Comparison of ENCODE assay signal across 1 cellular context in genomic region chrX:153470411-153471363, GRCh38.
TF ChIP-seq lines count a peak whose summit lies in the region.

HAUS7 (minus strand) TSS chrX:153470576; CDS start chrX:153470557, 19 bp downstream.

TF ChIP-seq in K562, 482 proteins besides CTCF, POLR2A, EP300 and RAD21 (continued from another document and continues in another):
- TF ChIP-seq, protein P1, sequence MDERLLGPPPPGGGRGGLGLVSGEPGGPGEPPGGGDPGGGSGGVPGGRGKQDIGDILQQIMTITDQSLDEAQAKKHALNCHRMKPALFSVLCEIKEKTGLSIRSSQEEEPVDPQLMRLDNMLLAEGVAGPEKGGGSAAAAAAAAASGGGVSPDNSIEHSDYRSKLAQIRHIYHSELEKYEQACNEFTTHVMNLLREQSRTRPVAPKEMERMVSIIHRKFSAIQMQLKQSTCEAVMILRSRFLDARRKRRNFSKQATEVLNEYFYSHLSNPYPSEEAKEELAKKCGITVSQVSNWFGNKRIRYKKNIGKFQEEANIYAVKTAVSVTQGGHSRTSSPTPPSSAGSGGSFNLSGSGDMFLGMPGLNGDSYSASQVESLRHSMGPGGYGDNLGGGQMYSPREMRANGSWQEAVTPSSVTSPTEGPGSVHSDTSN (CRISPR knock-in tag; IDR thresholded peaks at IDR 0.05; ENCODE audit: low read depth), result peak; percentile 74
- TF ChIP-seq, protein P1 (tag; conservative IDR thresholded peaks at IDR 0.05; ENCODE audit: low read depth), result peak; percentile 76
- TF ChIP-seq NRF1 (conservative IDR thresholded peaks at IDR 0.05 in 1 of 2, IDR thresholded peaks at IDR 0.05 in 1 of 2), result peak; percentile 69
- 0 out of 2 replicates have a peak, but pooled peaks have one; percentile 18 for TF ChIP-seq DPF2 (IDR thresholded peaks at IDR 0.05)
- TF ChIP-seq, protein P2, sequence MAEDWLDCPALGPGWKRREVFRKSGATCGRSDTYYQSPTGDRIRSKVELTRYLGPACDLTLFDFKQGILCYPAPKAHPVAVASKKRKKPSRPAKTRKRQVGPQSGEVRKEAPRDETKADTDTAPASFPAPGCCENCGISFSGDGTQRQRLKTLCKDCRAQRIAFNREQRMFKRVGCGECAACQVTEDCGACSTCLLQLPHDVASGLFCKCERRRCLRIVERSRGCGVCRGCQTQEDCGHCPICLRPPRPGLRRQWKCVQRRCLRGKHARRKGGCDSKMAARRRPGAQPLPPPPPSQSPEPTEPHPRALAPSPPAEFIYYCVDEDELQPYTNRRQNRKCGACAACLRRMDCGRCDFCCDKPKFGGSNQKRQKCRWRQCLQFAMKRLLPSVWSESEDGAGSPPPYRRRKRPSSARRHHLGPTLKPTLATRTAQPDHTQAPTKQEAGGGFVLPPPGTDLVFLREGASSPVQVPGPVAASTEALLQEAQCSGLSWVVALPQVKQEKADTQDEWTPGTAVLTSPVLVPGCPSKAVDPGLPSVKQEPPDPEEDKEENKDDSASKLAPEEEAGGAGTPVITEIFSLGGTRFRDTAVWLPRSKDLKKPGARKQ (CRISPR knock-in tag; IDR thresholded peaks at IDR 0.05), result no peak
- TF ChIP-seq ZNF239 (CRISPR knock-in tag; IDR thresholded peaks at IDR 0.05), result no peak
- 0 out of 2 replicates have a peak, but pooled peaks have one; percentile 53 for TF ChIP-seq PTBP1 (IDR thresholded peaks at IDR 0.05; ENCODE audit: low read depth, low read length)
- TF ChIP-seq MAFK (IDR thresholded peaks at IDR 0.05; ENCODE audit: low read length), result no peak
- no peak for TF ChIP-seq HLTF (IDR thresholded peaks at IDR 0.05)
- no peak for TF ChIP-seq TBL1XR1 (IDR thresholded peaks at IDR 0.05; ENCODE audit: low read length in 2 of 2)
- peak; percentile 97 for TF ChIP-seq CREB1 (IDR thresholded peaks at IDR 0.05)
- TF ChIP-seq CREB1 (CRISPR knock-in tag; IDR thresholded peaks at IDR 0.05), result peak; percentile 97
- no peak for TF ChIP-seq ZC3H11A (IDR thresholded peaks at IDR 0.05; ENCODE audit: low read depth, low read length)
- TF ChIP-seq TGIF2 (CRISPR knock-in tag; IDR thresholded peaks at IDR 0.05), result no peak
- no peak for TF ChIP-seq JUNB (CRISPR knock-in tag; conservative IDR thresholded peaks at IDR 0.05)
- no peak for TF ChIP-seq ZNF263 (CRISPR knock-in tag; IDR thresholded peaks at IDR 0.05; ENCODE audit: borderline replicate concordance)
- no peak for TF ChIP-seq TARDBP (IDR thresholded peaks at IDR 0.05)
- no peak for TF ChIP-seq GATA2 (CRISPR knock-in tag; IDR thresholded peaks at IDR 0.05)
- TF ChIP-seq CBX8 (IDR thresholded peaks at IDR 0.05; ENCODE audit: borderline replicate concordance, extremely low read depth, low read depth, low read length, poor library complexity, severe bottlenecking), result no peak
- peak; percentile 91 for TF ChIP-seq RBM25 (IDR thresholded peaks at IDR 0.05; ENCODE audit: low read depth, low read length, severe bottlenecking)
- TF ChIP-seq SMC3 (conservative IDR thresholded peaks at IDR 0.05; ENCODE audit: insufficient read depth, low read depth, low read length), result peak; percentile 47; the same call in 1 of the 2 replicates
- TF ChIP-seq RUNX1 (IDR thresholded peaks at IDR 0.05; ENCODE audit: low read depth), result no peak
- TF ChIP-seq MAFG (tag; conservative IDR thresholded peaks at IDR 0.05), result no peak
- TF ChIP-seq ADNP (tag; IDR thresholded peaks at IDR 0.05), result peak; percentile 90
- no peak for TF ChIP-seq PPARD (CRISPR knock-in tag; IDR thresholded peaks at IDR 0.05)
- TF ChIP-seq, protein P3, sequence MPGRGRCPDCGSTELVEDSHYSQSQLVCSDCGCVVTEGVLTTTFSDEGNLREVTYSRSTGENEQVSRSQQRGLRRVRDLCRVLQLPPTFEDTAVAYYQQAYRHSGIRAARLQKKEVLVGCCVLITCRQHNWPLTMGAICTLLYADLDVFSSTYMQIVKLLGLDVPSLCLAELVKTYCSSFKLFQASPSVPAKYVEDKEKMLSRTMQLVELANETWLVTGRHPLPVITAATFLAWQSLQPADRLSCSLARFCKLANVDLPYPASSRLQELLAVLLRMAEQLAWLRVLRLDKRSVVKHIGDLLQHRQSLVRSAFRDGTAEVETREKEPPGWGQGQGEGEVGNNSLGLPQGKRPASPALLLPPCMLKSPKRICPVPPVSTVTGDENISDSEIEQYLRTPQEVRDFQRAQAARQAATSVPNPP (IDR thresholded peaks at IDR 0.05; ENCODE audit: borderline replicate concordance, insufficient read depth, insufficient read length), result no peak
- no peak for TF ChIP-seq STAT5B (CRISPR knock-in tag; IDR thresholded peaks at IDR 0.05)
- TF ChIP-seq CC2D1A (IDR thresholded peaks at IDR 0.05), result peak; percentile 76
- TF ChIP-seq POLR3G (IDR thresholded peaks at IDR 0.05; ENCODE audit: extremely low read depth, insufficient read length, insufficient replicate concordance), result no peak
- TF ChIP-seq E4F1 (CRISPR knock-in tag; IDR thresholded peaks at IDR 0.05; ENCODE audit: borderline replicate concordance), result no peak
- peak; percentile 49 to 75 for TF ChIP-seq E2F6 (IDR thresholded peaks at IDR 0.05; ENCODE audit: borderline replicate concordance in 1 of 2, extremely low read depth in 1 of 2, insufficient read depth in 1 of 2, insufficient read length in 1 of 2, low read depth in 1 of 2, low read length in 1 of 2, poor library complexity in 1 of 2, severe bottlenecking in 1 of 2)
- peak; percentile 75; the same call in 1 of the 2 replicates for TF ChIP-seq PHF8 (IDR thresholded peaks at IDR 0.05; ENCODE audit: borderline replicate concordance, low read length)
- no peak for TF ChIP-seq FOSL1 (tag; conservative IDR thresholded peaks at IDR 0.05)
- TF ChIP-seq, protein P4, sequence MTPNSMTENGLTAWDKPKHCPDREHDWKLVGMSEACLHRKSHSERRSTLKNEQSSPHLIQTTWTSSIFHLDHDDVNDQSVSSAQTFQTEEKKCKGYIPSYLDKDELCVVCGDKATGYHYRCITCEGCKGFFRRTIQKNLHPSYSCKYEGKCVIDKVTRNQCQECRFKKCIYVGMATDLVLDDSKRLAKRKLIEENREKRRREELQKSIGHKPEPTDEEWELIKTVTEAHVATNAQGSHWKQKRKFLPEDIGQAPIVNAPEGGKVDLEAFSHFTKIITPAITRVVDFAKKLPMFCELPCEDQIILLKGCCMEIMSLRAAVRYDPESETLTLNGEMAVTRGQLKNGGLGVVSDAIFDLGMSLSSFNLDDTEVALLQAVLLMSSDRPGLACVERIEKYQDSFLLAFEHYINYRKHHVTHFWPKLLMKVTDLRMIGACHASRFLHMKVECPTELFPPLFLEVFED (CRISPR knock-in tag; conservative IDR thresholded peaks at IDR 0.05), result no peak
- no peak for TF ChIP-seq BDP1 (IDR thresholded peaks at IDR 0.05; ENCODE audit: insufficient read depth, insufficient read length)
- no peak for TF ChIP-seq DMBX1 (CRISPR knock-in tag; IDR thresholded peaks at IDR 0.05; ENCODE audit: borderline replicate concordance)
- no peak for TF ChIP-seq TCF3 (CRISPR knock-in tag; IDR thresholded peaks at IDR 0.05)
- no peak for TF ChIP-seq KDM2B (CRISPR knock-in tag; IDR thresholded peaks at IDR 0.05)
- no peak for TF ChIP-seq ZNF780A (CRISPR knock-in tag; IDR thresholded peaks at IDR 0.05)
- 0 out of 2 replicates have a peak, but pooled peaks have one; percentile 74 for TF ChIP-seq ZNF395 (CRISPR knock-in tag; IDR thresholded peaks at IDR 0.05)
- 0 out of 4 replicates have a peak, but pooled peaks of 1 of the 2 experiments have one; percentile 20 for TF ChIP-seq FOXK2 (conservative IDR thresholded peaks at IDR 0.05 in 1 of 2, IDR thresholded peaks at IDR 0.05 in 1 of 2; ENCODE audit: low read depth in 2 of 2)
- no peak for TF ChIP-seq ZC3H8 (IDR thresholded peaks at IDR 0.05)
- TF ChIP-seq IFI16 (CRISPR knock-in tag; IDR thresholded peaks at IDR 0.05), result no peak
- TF ChIP-seq, protein P5, sequence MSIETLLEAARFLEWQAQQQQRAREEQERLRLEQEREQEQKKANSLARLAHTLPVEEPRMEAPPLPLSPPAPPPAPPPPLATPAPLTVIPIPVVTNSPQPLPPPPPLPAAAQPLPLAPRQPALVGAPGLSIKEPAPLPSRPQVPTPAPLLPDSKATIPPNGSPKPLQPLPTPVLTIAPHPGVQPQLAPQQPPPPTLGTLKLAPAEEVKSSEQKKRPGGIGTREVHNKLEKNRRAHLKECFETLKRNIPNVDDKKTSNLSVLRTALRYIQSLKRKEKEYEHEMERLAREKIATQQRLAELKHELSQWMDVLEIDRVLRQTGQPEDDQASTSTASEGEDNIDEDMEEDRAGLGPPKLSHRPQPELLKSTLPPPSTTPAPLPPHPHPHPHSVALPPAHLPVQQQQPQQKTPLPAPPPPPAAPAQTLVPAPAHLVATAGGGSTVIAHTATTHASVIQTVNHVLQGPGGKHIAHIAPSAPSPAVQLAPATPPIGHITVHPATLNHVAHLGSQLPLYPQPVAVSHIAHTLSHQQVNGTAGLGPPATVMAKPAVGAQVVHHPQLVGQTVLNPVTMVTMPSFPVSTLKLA (conservative IDR thresholded peaks at IDR 0.05), result no peak; a peak in 1 of 4 replicates
- no peak for TF ChIP-seq ZNF830 (CRISPR knock-in tag; IDR thresholded peaks at IDR 0.05)
- TF ChIP-seq POU5F1 (IDR thresholded peaks at IDR 0.05; ENCODE audit: borderline replicate concordance, low read depth, low read length, partially characterized antibody), result no peak
- TF ChIP-seq SOX6 (IDR thresholded peaks at IDR 0.05), result no peak
- peak; percentile 47; the same call in 1 of the 2 replicates for TF ChIP-seq MTA3 (IDR thresholded peaks at IDR 0.05; ENCODE audit: borderline replicate concordance)
- TF ChIP-seq, protein P6, sequence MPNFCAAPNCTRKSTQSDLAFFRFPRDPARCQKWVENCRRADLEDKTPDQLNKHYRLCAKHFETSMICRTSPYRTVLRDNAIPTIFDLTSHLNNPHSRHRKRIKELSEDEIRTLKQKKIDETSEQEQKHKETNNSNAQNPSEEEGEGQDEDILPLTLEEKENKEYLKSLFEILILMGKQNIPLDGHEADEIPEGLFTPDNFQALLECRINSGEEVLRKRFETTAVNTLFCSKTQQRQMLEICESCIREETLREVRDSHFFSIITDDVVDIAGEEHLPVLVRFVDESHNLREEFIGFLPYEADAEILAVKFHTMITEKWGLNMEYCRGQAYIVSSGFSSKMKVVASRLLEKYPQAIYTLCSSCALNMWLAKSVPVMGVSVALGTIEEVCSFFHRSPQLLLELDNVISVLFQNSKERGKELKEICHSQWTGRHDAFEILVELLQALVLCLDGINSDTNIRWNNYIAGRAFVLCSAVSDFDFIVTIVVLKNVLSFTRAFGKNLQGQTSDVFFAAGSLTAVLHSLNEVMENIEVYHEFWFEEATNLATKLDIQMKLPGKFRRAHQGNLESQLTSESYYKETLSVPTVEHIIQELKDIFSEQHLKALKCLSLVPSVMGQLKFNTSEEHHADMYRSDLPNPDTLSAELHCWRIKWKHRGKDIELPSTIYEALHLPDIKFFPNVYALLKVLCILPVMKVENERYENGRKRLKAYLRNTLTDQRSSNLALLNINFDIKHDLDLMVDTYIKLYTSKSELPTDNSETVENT (CRISPR knock-in tag; IDR thresholded peaks at IDR 0.05), result no peak
- no peak for TF ChIP-seq ZNF444 (CRISPR knock-in tag; IDR thresholded peaks at IDR 0.05)
- TF ChIP-seq KDM1A (IDR thresholded peaks at IDR 0.05), result peak; percentile 75 to 91
- 0 out of 2 replicates have a peak, but pooled peaks have one; percentile 48 for TF ChIP-seq ZBTB12 (CRISPR knock-in tag; IDR thresholded peaks at IDR 0.05)
- TF ChIP-seq RBBP5 (IDR thresholded peaks at IDR 0.05; ENCODE audit: borderline replicate concordance, insufficient read depth, low read length, poor library complexity, severe bottlenecking), result peak; percentile 60
- no peak for TF ChIP-seq CBFB (CRISPR knock-in tag; IDR thresholded peaks at IDR 0.05)
- no peak for TF ChIP-seq NFATC3 (IDR thresholded peaks at IDR 0.05)
